39 cellular contexts compared by ENCODE assay signal in the genomic region with DNA sequence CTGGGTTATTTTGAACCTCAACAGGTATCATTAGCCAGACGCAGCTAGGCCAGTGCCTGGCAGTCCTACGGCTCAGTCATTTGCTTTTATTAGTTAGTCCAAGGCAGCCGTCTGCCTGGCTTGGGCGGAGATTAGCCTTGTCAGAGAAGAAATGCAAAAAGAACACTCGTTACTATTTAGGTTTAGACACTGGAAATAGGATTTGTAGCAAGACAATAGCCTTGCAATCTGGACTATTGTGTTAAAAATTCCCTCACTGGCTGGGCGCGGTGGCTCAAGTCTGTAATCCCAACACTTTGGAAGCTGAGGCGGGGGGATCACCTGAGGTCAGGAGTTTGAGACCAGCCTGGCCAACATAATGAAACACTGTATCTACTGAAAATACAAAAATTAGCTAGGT. TPM values are rescaled to one million over a fixed set of nuclear protein-coding genes. Genes with fewer than 3 reads are reported as not detected.
"Had no signal": no experiment of that assay in that cellular context is flagged by ENCODE, and none has a peak within 500 bp of the region (broad histone marks: within the 10 kb centered on the region; RNA-seq: fewer than 3 reads in every experiment).

No MANE protein-coding gene starts in this region.

- ATAC-seq: activated CD4-positive, alpha-beta T cell treated with anti-CD3 and anti-CD28 coated beads for 36 hours; activated CD4-positive, CD25-positive, alpha-beta regulatory T cell treated with anti-CD3 and anti-CD28 coated beads, Interleukin-2, amount 50 U/mL, for 24 hours; activated CD8-positive, alpha-beta memory T cell treated with anti-CD3 and anti-CD28 coated beads, Interleukin-2, amount 10 ng/mL, durations not matched to agents 7 days and 5 days; activated CD8-positive, alpha-beta T cell treated with anti-CD3 and anti-CD28 coated beads, Interleukin-2, amount 10 ng/mL, durations not matched to agents 7 days and 5 days; activated naive CD8-positive, alpha-beta T cell treated with anti-CD3 and anti-CD28 coated beads, Interleukin-2, amount 50 U/mL, for 24 hours; WTC11 had no signal

- H3K4me3 Mint-ChIP-seq: activated CD4-positive, alpha-beta memory T cell treated with anti-CD3 and anti-CD28 coated beads, Interleukin-2, amount 10 ng/mL, durations not matched to agents 7 days and 5 days; activated CD4-positive, alpha-beta T cell treated with anti-CD3 and anti-CD28 coated beads for 36 hours; activated CD4-positive, alpha-beta T cell treated with anti-CD3 and anti-CD28 coated beads, Interleukin-2, amount 10 ng/mL, durations not matched to agents 7 days and 5 days; activated CD8-positive, alpha-beta memory T cell treated with anti-CD3 and anti-CD28 coated beads, Interleukin-2, amount 10 ng/mL, durations not matched to agents 7 days and 5 days; activated CD8-positive, alpha-beta T cell treated with anti-CD3 and anti-CD28 coated beads, Interleukin-2, amount 10 ng/mL, durations not matched to agents 7 days and 5 days; activated naive CD4-positive, alpha-beta T cell treated with anti-CD3 and anti-CD28 coated beads, Interleukin-2, amount 10 ng/mL, durations not matched to agents 7 days and 5 days; activated naive CD4-positive, alpha-beta T cell treated with anti-CD3 and anti-CD28 coated beads, Interleukin-2, amount 50 U/mL, for 24 hours; activated naive CD8-positive, alpha-beta T cell; activated naive CD8-positive, alpha-beta T cell treated with anti-CD3 and anti-CD28 coated beads, Interleukin-2, amount 10 ng/mL, durations not matched to agents 7 days and 5 days; activated naive CD8-positive, alpha-beta T cell treated with anti-CD3 and anti-CD28 coated beads, Interleukin-2, amount 50 U/mL, for 24 hours; activated T-cell treated with anti-CD3 and anti-CD28 coated beads, Interleukin-2, amount 50 U/mL, for 24 hours; brain; central memory CD8-positive, alpha-beta T cell; T-helper 1 cell treated with Interleukin-12 subunit alpha and Interleukin-12 subunit beta and Interleukin-4 antibody, amounts not matched to agents 30 μg/mL and 1 μg/mL, for 36 hours; T-helper 2 cell treated with Interferon-gamma antibody and Interleukin-4, amounts not matched to agents 5 μg/mL and 100 μg/mL, for 36 hours; WTC11 had no signal

- H3K27ac Mint-ChIP-seq: activated CD4-positive, alpha-beta memory T cell treated with anti-CD3 and anti-CD28 coated beads, Interleukin-2, amount 10 ng/mL, durations not matched to agents 7 days and 5 days; activated CD4-positive, alpha-beta T cell treated with anti-CD3 and anti-CD28 coated beads for 36 hours; activated CD4-positive, alpha-beta T cell treated with anti-CD3 and anti-CD28 coated beads, Interleukin-2, amount 10 ng/mL, durations not matched to agents 7 days and 5 days; activated CD8-positive, alpha-beta memory T cell treated with anti-CD3 and anti-CD28 coated beads, Interleukin-2, amount 10 ng/mL, durations not matched to agents 7 days and 5 days; activated CD8-positive, alpha-beta T cell treated with anti-CD3 and anti-CD28 coated beads, Interleukin-2, amount 10 ng/mL, durations not matched to agents 7 days and 5 days; activated naive CD4-positive, alpha-beta T cell treated with anti-CD3 and anti-CD28 coated beads, Interleukin-2, amount 10 ng/mL, durations not matched to agents 7 days and 5 days; activated naive CD4-positive, alpha-beta T cell treated with anti-CD3 and anti-CD28 coated beads, Interleukin-2, amount 50 U/mL, for 24 hours; activated naive CD8-positive, alpha-beta T cell; activated naive CD8-positive, alpha-beta T cell treated with anti-CD3 and anti-CD28 coated beads, Interleukin-2, amount 10 ng/mL, durations not matched to agents 7 days and 5 days; activated naive CD8-positive, alpha-beta T cell treated with anti-CD3 and anti-CD28 coated beads, Interleukin-2, amount 50 U/mL, for 24 hours; activated T-cell treated with anti-CD3 and anti-CD28 coated beads, Interleukin-2, amount 50 U/mL, for 24 hours; activated T-helper 2 cell treated with anti-CD3 and anti-CD28 coated beads, Interferon-gamma antibody, Interleukin-2, Interleukin-4, amounts not matched to agents 10 μg/mL and 5 μg/mL and 100 μg/mL, durations not matched to agents 14 hours and 24 hours and 36 hours; T-helper 1 cell treated with Interleukin-12 subunit alpha and Interleukin-12 subunit beta and Interleukin-4 antibody, amounts not matched to agents 30 μg/mL and 1 μg/mL, for 36 hours; T-helper 2 cell treated with Interferon-gamma antibody and Interleukin-4, amounts not matched to agents 5 μg/mL and 100 μg/mL, for 36 hours; WTC11 had no signal

- H3K36me3 ChIP-seq: ascending aorta, cardiac muscle cell had no signal

- H3K36me3 Mint-ChIP-seq: activated CD8-positive, alpha-beta memory T cell treated with anti-CD3 and anti-CD28 coated beads, Interleukin-2, amount 10 ng/mL, durations not matched to agents 7 days and 5 days; activated naive CD4-positive, alpha-beta T cell treated with anti-CD3 and anti-CD28 coated beads, Interleukin-2, amount 10 ng/mL, durations not matched to agents 7 days and 5 days; activated naive CD4-positive, alpha-beta T cell treated with anti-CD3 and anti-CD28 coated beads, Interleukin-2, amount 50 U/mL, for 24 hours; activated naive CD8-positive, alpha-beta T cell; activated naive CD8-positive, alpha-beta T cell treated with anti-CD3 and anti-CD28 coated beads, Interleukin-2, amount 10 ng/mL, durations not matched to agents 7 days and 5 days; brain; WTC11 had no signal

- H3K9me3 Mint-ChIP-seq: activated CD4-positive, alpha-beta memory T cell treated with anti-CD3 and anti-CD28 coated beads, Interleukin-2, amount 10 ng/mL, durations not matched to agents 7 days and 5 days; activated CD4-positive, alpha-beta T cell treated with anti-CD3 and anti-CD28 coated beads, Interleukin-2, amount 10 ng/mL, durations not matched to agents 7 days and 5 days; activated naive CD4-positive, alpha-beta T cell treated with anti-CD3 and anti-CD28 coated beads, Interleukin-2, amount 10 ng/mL, durations not matched to agents 7 days and 5 days; activated naive CD4-positive, alpha-beta T cell treated with anti-CD3 and anti-CD28 coated beads, Interleukin-2, amount 50 U/mL, for 24 hours; activated naive CD8-positive, alpha-beta T cell treated with anti-CD3 and anti-CD28 coated beads, Interleukin-2, amount 10 ng/mL, durations not matched to agents 7 days and 5 days; activated naive CD8-positive, alpha-beta T cell treated with anti-CD3 and anti-CD28 coated beads, Interleukin-2, amount 50 U/mL, for 24 hours; activated T-cell treated with anti-CD3 and anti-CD28 coated beads, Interleukin-2, amount 50 U/mL, for 24 hours; activated T-helper 2 cell treated with anti-CD3 and anti-CD28 coated beads, Interferon-gamma antibody, Interleukin-2, Interleukin-4, amounts not matched to agents 10 μg/mL and 5 μg/mL and 100 μg/mL, durations not matched to agents 14 hours and 24 hours and 36 hours; central memory CD8-positive, alpha-beta T cell; T-helper 1 cell treated with Interleukin-12 subunit alpha and Interleukin-12 subunit beta and Interleukin-4 antibody, amounts not matched to agents 30 μg/mL and 1 μg/mL, for 36 hours; T-helper 2 cell treated with Interferon-gamma antibody and Interleukin-4, amounts not matched to agents 5 μg/mL and 100 μg/mL, for 36 hours; WTC11 had no signal

- H3K4me1 ChIP-seq: ascending aorta had no signal

- H3K4me3 ChIP-seq: ascending aorta, cardiac muscle cell had no signal

- H3K27me3 Mint-ChIP-seq: activated CD4-positive, alpha-beta T cell treated with anti-CD3 and anti-CD28 coated beads for 36 hours; activated CD4-positive, alpha-beta T cell treated with anti-CD3 and anti-CD28 coated beads, Interleukin-2, amount 10 ng/mL, durations not matched to agents 7 days and 5 days; activated CD8-positive, alpha-beta memory T cell treated with anti-CD3 and anti-CD28 coated beads, Interleukin-2, amount 10 ng/mL, durations not matched to agents 7 days and 5 days; activated naive CD4-positive, alpha-beta T cell treated with anti-CD3 and anti-CD28 coated beads, Interleukin-2, amount 50 U/mL, for 24 hours; activated naive CD8-positive, alpha-beta T cell; activated T-cell treated with anti-CD3 and anti-CD28 coated beads, Interleukin-2, amount 50 U/mL, for 24 hours; central memory CD8-positive, alpha-beta T cell had no signal

- H3K27ac ChIP-seq: ascending aorta, cardiac muscle cell, VCaP had no signal

- H3K27me3 ChIP-seq: ascending aorta, cardiac muscle cell had no signal

- H3K4me1 Mint-ChIP-seq: activated CD4-positive, alpha-beta T cell treated with anti-CD3 and anti-CD28 coated beads for 36 hours; activated CD8-positive, alpha-beta memory T cell treated with anti-CD3 and anti-CD28 coated beads, Interleukin-2, amount 10 ng/mL, durations not matched to agents 7 days and 5 days; WTC11 had no signal

- DNase-seq: activated CD4-positive, alpha-beta memory T cell treated with anti-CD3 and anti-CD28 coated beads, Interleukin-2, amount 10 ng/mL, durations not matched to agents 7 days and 5 days; activated CD4-positive, alpha-beta T cell treated with anti-CD3 and anti-CD28 coated beads for 1 hour; activated CD4-positive, alpha-beta T cell treated with anti-CD3 and anti-CD28 coated beads for 36 hours; activated CD4-positive, alpha-beta T cell treated with anti-CD3 and anti-CD28 coated beads for 48 hours; activated CD4-positive, alpha-beta T cell treated with anti-CD3 and anti-CD28 coated beads, Interleukin-2, amount 10 ng/mL, durations not matched to agents 7 days and 5 days; activated CD4-positive, alpha-beta T cell treated with anti-CD3 and anti-CD28 coated beads, Interleukin-2, amount 50 U/mL, for 48 hours; activated CD4-positive, CD25-positive, alpha-beta regulatory T cell; activated CD8-positive, alpha-beta memory T cell treated with anti-CD3 and anti-CD28 coated beads for 24 hours; activated CD8-positive, alpha-beta memory T cell treated with anti-CD3 and anti-CD28 coated beads, Interleukin-2, amount 10 ng/mL, durations not matched to agents 7 days and 5 days; activated CD8-positive, alpha-beta memory T cell treated with anti-CD3 and anti-CD28 coated beads, Interleukin-2, amount 50 U/mL, for 48 hours; activated CD8-positive, alpha-beta T cell treated with anti-CD3 and anti-CD28 coated beads, Interleukin-2, amount 10 ng/mL, durations not matched to agents 7 days and 5 days; activated effector memory CD4-positive, alpha-beta T cell treated with Interleukin-2 at 50 U/mL for 16 hours; activated gamma-delta T cell; activated naive CD4-positive, alpha-beta T cell treated with anti-CD3 and anti-CD28 coated beads, Interleukin-2, amount 10 ng/mL, durations not matched to agents 7 days and 5 days; activated naive CD4-positive, alpha-beta T cell treated with Interleukin-2 at 50 U/mL for 16 hours; activated naive CD8-positive, alpha-beta T cell treated with anti-CD3 and anti-CD28 coated beads, Interleukin-2, amount 10 ng/mL, durations not matched to agents 7 days and 5 days; activated naive CD8-positive, alpha-beta T cell treated with anti-CD3 and anti-CD28 coated beads, Interleukin-2, amount 50 U/mL, for 24 hours; activated T-cell treated with anti-CD3 and anti-CD28 coated beads, Interleukin-2, amount 50 U/mL, for 24 hours; activated T-cell treated with anti-CD3 and anti-CD28 coated beads, Interleukin-2, amount 50 U/mL, for 48 hours; amygdala; anterior cingulate cortex; caudate nucleus; cerebellar nuclear complex; T-helper 1 cell; T-helper 2 cell; T-helper 9 cell had no signal

- H3K9me3 ChIP-seq: ascending aorta had no signal

RNA-seq across cellular contexts. Expression of a gene that starts 20.1 kb away (rescaled TPM):
- total RNA-seq: activated CD4-positive, alpha-beta memory T cell treated with anti-CD3 and anti-CD28 coated beads, Interleukin-2, amount 10 ng/mL, durations not matched to agents 7 days and 5 days; activated CD4-positive, alpha-beta T cell treated with anti-CD3 and anti-CD28 coated beads for 36 hours; activated CD4-positive, alpha-beta T cell treated with anti-CD3 and anti-CD28 coated beads, Interleukin-2, amount 10 ng/mL, durations not matched to agents 7 days and 5 days; activated CD8-positive, alpha-beta memory T cell treated with anti-CD3 and anti-CD28 coated beads, Interleukin-2, amount 10 ng/mL, durations not matched to agents 7 days and 5 days; activated CD8-positive, alpha-beta T cell treated with anti-CD3 and anti-CD28 coated beads, Interleukin-2, amount 10 ng/mL, durations not matched to agents 7 days and 5 days; activated naive CD8-positive, alpha-beta T cell treated with anti-CD3 and anti-CD28 coated beads, Interleukin-2, amount 10 ng/mL, durations not matched to agents 7 days and 5 days; activated T-helper 2 cell treated with anti-CD3 and anti-CD28 coated beads, Interferon-gamma antibody, Interleukin-2, Interleukin-4, amounts not matched to agents 10 μg/mL and 5 μg/mL and 100 μg/mL, durations not matched to agents 14 hours and 24 hours and 36 hours; ascending aorta; bronchial epithelial cell; cardiac muscle cell had no signal

RNA-seq across cellular contexts. Expression of a gene that starts 35.7 kb away (rescaled TPM):
- total RNA-seq: activated CD4-positive, alpha-beta memory T cell treated with anti-CD3 and anti-CD28 coated beads, Interleukin-2, amount 10 ng/mL, durations not matched to agents 7 days and 5 days; activated CD4-positive, alpha-beta T cell treated with anti-CD3 and anti-CD28 coated beads, Interleukin-2, amount 10 ng/mL, durations not matched to agents 7 days and 5 days; activated CD8-positive, alpha-beta memory T cell treated with anti-CD3 and anti-CD28 coated beads, Interleukin-2, amount 10 ng/mL, durations not matched to agents 7 days and 5 days; activated CD8-positive, alpha-beta T cell treated with anti-CD3 and anti-CD28 coated beads, Interleukin-2, amount 10 ng/mL, durations not matched to agents 7 days and 5 days; activated naive CD8-positive, alpha-beta T cell treated with anti-CD3 and anti-CD28 coated beads, Interleukin-2, amount 10 ng/mL, durations not matched to agents 7 days and 5 days; activated T-helper 2 cell treated with anti-CD3 and anti-CD28 coated beads, Interferon-gamma antibody, Interleukin-2, Interleukin-4, amounts not matched to agents 10 μg/mL and 5 μg/mL and 100 μg/mL, durations not matched to agents 14 hours and 24 hours and 36 hours; ascending aorta; bronchial epithelial cell had no signal
